In the genomic region with DNA sequence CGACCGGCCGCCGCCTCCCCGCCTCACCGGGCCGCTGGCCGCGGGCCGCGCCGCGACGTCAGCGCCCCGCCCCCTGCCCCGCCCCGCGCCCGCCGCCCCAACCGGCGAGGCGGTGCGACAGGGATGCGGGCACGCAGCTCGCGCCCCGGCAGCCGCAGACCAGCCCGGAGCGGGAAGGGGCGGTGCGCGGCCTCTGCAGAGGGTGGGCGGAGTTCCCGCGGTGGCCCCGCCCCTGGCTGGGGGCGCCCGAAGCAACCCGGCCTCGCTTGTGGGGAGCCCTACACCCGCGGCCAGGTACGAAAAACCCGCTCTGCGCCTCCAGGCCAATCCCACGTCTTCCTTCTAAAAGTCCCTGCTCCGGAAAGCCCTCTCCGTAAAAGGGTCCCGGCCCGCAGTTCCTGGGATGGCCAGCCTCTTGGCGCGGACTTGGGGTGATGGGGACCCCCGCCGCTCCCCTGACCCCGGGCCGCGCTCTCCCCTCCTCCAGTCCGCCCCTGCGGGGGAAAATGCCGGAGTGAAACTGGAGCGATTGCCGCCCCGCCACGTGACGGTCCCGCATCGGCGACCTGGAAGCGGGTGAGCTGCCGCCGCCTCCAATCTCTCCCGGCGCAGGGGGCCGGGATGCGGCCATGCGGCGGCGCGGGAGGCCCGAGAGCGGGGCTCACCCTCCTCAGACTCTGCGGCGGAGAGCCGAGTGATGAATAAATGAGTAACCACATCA, we compare ENCODE assay signal across 1 cellular context.
TF ChIP-seq lines count a peak whose summit lies in the region.

A gene with protein sequence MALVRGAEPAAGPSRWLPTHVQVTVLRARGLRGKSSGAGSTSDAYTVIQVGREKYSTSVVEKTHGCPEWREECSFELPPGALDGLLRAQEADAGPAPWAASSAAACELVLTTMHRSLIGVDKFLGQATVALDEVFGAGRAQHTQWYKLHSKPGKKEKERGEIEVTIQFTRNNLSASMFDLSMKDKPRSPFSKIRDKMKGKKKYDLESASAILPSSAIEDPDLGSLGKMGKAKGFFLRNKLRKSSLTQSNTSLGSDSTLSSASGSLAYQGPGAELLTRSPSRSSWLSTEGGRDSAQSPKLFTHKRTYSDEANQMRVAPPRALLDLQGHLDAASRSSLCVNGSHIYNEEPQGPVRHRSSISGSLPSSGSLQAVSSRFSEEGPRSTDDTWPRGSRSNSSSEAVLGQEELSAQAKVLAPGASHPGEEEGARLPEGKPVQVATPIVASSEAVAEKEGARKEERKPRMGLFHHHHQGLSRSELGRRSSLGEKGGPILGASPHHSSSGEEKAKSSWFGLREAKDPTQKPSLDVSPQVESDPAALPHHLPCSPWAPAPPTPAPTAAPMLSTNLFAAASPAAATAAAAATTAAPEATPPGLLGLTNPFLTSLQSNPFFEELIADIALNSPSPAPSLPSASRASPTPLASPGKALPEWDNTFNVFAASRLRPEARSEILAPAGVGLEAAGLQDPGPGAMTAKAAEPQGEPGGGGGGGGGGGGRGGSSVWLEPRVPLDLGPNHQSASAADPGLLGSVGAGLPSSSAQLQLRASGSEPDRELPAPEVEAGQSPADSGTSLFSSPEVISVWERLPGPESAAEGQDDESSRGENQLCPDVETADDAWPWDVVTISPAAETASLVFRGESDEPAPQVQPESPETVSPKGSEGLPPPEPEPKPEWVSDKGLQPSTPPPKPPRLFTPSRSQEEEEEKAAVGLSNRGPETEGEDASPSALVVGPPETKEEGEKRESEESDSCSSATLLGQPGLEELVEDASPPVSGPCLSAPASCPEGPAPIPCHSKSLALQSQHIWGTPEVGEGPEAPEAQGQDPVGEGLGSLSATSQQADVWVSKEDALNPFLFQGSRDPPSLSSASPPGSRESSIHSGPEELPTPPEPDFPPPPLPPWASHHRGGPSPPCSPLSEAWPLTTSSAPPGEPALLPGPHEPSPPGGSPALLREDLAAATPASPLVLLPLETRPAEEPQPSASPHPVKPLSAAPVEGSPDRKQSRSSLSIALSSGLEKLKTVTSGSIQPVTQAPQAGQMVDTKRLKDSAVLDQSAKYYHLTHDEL (N-terminal part only) (minus strand): TSS at position 36 of the 721 bp plus-strand sequence. CDS start 171 bp downstream, outside the sequence.

TF ChIP-seq in HepG2, 621 proteins besides CTCF, POLR2A, EP300 and RAD21 (continued from another document and continues in another):
- TF ChIP-seq TBX3 (IDR thresholded peaks at IDR 0.05; ENCODE audit: borderline replicate concordance) (no peak; the same call in 1 of the 2 replicates), KDM2A (CRISPR knock-in tag; IDR thresholded peaks at IDR 0.05; ENCODE audit: borderline replicate concordance, low read depth) (peak; percentile 72; the same call in 1 of the 2 replicates), ZNF24 (IDR thresholded peaks at IDR 0.05) (no peak), TARDBP (CRISPR knock-in tag; IDR thresholded peaks at IDR 0.05) (no peak), ZNF124 (CRISPR knock-in tag; IDR thresholded peaks at IDR 0.05) (peak; percentile 63; the same call in 1 of the 2 replicates), NR0B2 (CRISPR knock-in tag; IDR thresholded peaks at IDR 0.05) (0 out of 2 replicates have a peak, but pooled peaks have one; percentile 42), SYNCRIP (IDR thresholded peaks at IDR 0.05; ENCODE audit: insufficient read depth, low read depth, low read length) (no peak), DMTF1 (CRISPR knock-in tag; IDR thresholded peaks at IDR 0.05) (no peak), NAIF1 (CRISPR knock-in tag; IDR thresholded peaks at IDR 0.05; ENCODE audit: borderline replicate concordance) (no peak), IRX3 (CRISPR knock-in tag; IDR thresholded peaks at IDR 0.05; ENCODE audit: borderline replicate concordance, low read depth) (0 out of 2 replicates have a peak, but pooled peaks have one; percentile 38), ZNF672 (CRISPR knock-in tag; IDR thresholded peaks at IDR 0.05) (no peak), ZNF720 (CRISPR knock-in tag; IDR thresholded peaks at IDR 0.05) (no peak), ASH2L (IDR thresholded peaks at IDR 0.05; ENCODE audit: insufficient read length, low read depth, low read length) (no peak), KDM5A (IDR thresholded peaks at IDR 0.05; ENCODE audit: borderline replicate concordance, low read length) (no peak; the same call in 1 of the 2 replicates), ZSCAN30 (CRISPR knock-in tag; IDR thresholded peaks at IDR 0.05) (no peak), ZNF687 (CRISPR knock-in tag; IDR thresholded peaks at IDR 0.05) (peak; percentile 74), CAMTA2 (CRISPR knock-in tag; IDR thresholded peaks at IDR 0.05; ENCODE audit: borderline replicate concordance) (peak; percentile 62; the same call in 1 of the 2 replicates), ZNF44 (CRISPR knock-in tag; IDR thresholded peaks at IDR 0.05) (no peak), EHMT2 (IDR thresholded peaks at IDR 0.05; ENCODE audit: borderline replicate concordance, low read depth, low read length) (no peak), PHB2 (IDR thresholded peaks at IDR 0.05; ENCODE audit: partially characterized antibody) (no peak), ZNF775 (CRISPR knock-in tag; IDR thresholded peaks at IDR 0.05; ENCODE audit: borderline replicate concordance) (no peak), GTF2F1 (IDR thresholded peaks at IDR 0.05; ENCODE audit: low read length) (no peak), ZNF564 (CRISPR knock-in tag; IDR thresholded peaks at IDR 0.05) (no peak; the same call in 1 of the 2 replicates), FOXO1 (CRISPR knock-in tag; IDR thresholded peaks at IDR 0.05) (no peak; the same call in 1 of the 2 replicates), NFKB2 (CRISPR knock-in tag; IDR thresholded peaks at IDR 0.05; ENCODE audit: borderline replicate concordance) (no peak; the same call in 1 of the 2 replicates), HNRNPUL1 (IDR thresholded peaks at IDR 0.05; ENCODE audit: low read depth, low read length) (no peak), ZNF660 (CRISPR knock-in tag; IDR thresholded peaks at IDR 0.05; ENCODE audit: borderline replicate concordance, low read depth) (no peak), RBFOX2 (IDR thresholded peaks at IDR 0.05; ENCODE audit: low read depth, low read length) (0 out of 2 replicates have a peak, but pooled peaks have one; percentile 10), ZNF34 (CRISPR knock-in tag; IDR thresholded peaks at IDR 0.05; ENCODE audit: borderline replicate concordance) (no peak; the same call in 1 of the 2 replicates), ZNF430 (CRISPR knock-in tag; IDR thresholded peaks at IDR 0.05) (peak; percentile 63; the same call in 1 of the 2 replicates), ZNF746 (CRISPR knock-in tag; IDR thresholded peaks at IDR 0.05) (peak; percentile 58; the same call in 1 of the 2 replicates), ELF1 (CRISPR knock-in tag; IDR thresholded peaks at IDR 0.05) (peak; percentile 25; the same call in 1 of the 2 replicates), HMG20B (CRISPR knock-in tag; conservative IDR thresholded peaks at IDR 0.05) (no peak; the same call in 1 of the 2 replicates), GABPA (IDR thresholded peaks at IDR 0.05; ENCODE audit: low read depth, low read length) (no peak), GABPA (CRISPR knock-in tag; IDR thresholded peaks at IDR 0.05; ENCODE audit: low read depth) (peak; percentile 45; the same call in 1 of the 2 replicates), XBP1 (CRISPR knock-in tag; IDR thresholded peaks at IDR 0.05) (no peak), ZNF180 (CRISPR knock-in tag; IDR thresholded peaks at IDR 0.05; ENCODE audit: borderline replicate concordance, low read depth) (no peak), FOXA1 (IDR thresholded peaks at IDR 0.05) (no peak), FOXA1 (CRISPR knock-in tag; IDR thresholded peaks at IDR 0.05) (no peak), ATM (IDR thresholded peaks at IDR 0.05; ENCODE audit: borderline replicate concordance) (no peak), NR2F6 (IDR thresholded peaks at IDR 0.05) (no peak), NR2F6 (CRISPR knock-in tag; IDR thresholded peaks at IDR 0.05) (no peak), ZNF251 (CRISPR knock-in tag; IDR thresholded peaks at IDR 0.05) (no peak)
- TF ChIP-seq, protein P1, sequence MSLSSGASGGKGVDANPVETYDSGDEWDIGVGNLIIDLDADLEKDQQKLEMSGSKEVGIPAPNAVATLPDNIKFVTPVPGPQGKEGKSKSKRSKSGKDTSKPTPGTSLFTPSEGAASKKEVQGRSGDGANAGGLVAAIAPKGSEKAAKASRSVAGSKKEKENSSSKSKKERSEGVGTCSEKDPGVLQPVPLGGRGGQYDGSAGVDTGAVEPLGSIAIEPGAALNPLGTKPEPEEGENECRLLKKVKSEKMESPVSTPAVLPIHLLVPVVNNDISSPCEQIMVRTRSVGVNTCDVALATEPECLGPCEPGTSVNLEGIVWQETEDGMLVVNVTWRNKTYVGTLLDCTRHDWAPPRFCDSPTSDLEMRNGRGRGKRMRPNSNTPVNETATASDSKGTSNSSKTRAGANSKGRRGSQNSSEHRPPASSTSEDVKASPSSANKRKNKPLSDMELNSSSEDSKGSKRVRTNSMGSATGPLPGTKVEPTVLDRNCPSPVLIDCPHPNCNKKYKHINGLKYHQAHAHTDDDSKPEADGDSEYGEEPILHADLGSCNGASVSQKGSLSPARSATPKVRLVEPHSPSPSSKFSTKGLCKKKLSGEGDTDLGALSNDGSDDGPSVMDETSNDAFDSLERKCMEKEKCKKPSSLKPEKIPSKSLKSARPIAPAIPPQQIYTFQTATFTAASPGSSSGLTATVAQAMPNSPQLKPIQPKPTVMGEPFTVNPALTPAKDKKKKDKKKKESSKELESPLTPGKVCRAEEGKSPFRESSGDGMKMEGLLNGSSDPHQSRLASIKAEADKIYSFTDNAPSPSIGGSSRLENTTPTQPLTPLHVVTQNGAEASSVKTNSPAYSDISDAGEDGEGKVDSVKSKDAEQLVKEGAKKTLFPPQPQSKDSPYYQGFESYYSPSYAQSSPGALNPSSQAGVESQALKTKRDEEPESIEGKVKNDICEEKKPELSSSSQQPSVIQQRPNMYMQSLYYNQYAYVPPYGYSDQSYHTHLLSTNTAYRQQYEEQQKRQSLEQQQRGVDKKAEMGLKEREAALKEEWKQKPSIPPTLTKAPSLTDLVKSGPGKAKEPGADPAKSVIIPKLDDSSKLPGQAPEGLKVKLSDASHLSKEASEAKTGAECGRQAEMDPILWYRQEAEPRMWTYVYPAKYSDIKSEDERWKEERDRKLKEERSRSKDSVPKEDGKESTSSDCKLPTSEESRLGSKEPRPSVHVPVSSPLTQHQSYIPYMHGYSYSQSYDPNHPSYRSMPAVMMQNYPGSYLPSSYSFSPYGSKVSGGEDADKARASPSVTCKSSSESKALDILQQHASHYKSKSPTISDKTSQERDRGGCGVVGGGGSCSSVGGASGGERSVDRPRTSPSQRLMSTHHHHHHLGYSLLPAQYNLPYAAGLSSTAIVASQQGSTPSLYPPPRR (CRISPR knock-in tag; IDR thresholded peaks at IDR 0.05; ENCODE audit: borderline replicate concordance), result peak; percentile 11; the same call in 1 of the 2 replicates
- TF ChIP-seq, protein P2, sequence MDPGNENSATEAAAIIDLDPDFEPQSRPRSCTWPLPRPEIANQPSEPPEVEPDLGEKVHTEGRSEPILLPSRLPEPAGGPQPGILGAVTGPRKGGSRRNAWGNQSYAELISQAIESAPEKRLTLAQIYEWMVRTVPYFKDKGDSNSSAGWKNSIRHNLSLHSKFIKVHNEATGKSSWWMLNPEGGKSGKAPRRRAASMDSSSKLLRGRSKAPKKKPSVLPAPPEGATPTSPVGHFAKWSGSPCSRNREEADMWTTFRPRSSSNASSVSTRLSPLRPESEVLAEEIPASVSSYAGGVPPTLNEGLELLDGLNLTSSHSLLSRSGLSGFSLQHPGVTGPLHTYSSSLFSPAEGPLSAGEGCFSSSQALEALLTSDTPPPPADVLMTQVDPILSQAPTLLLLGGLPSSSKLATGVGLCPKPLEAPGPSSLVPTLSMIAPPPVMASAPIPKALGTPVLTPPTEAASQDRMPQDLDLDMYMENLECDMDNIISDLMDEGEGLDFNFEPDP (CRISPR knock-in tag; conservative IDR thresholded peaks at IDR 0.05), result no peak
